Comparison of ENCODE assay signal across 8 cellular contexts in genomic region chr14:90513151-90514014, GRCh38.
DNase-seq lines count a peak whose midpoint lies in the region; ATAC-seq and TF ChIP-seq lines count a peak whose summit lies in the region.

No MANE protein-coding gene starts in this region.

- H3K27ac ChIP-seq in RWPE1 = no peak overlapping the region
- peak overlapping the region; percentile 52 to 77 (median 68) for H3K27ac ChIP-seq in gastrocnemius medialis

- H3K4me1 ChIP-seq in gastrocnemius medialis = peaks cover 18 to 20% of the 10 kb centered on the region in 2 donors

- no peaks in the 10 kb centered on the region for H3K36me3 Mint-ChIP-seq in stimulated activated memory B cell treated with anti-CD40 and anti-IgM and Interleukin-4, amounts not matched to agents 10 μg/mL and 1 μg/mL and 100 μg/mL, for 72 hours

- H3K4me3 Mint-ChIP-seq in stimulated activated memory B cell treated with anti-CD40 and anti-IgM and Interleukin-4, amounts not matched to agents 10 μg/mL and 1 μg/mL and 100 μg/mL, for 72 hours = no peak overlapping the region

- peaks cover 6% of the 10 kb centered on the region for H3K4me1 Mint-ChIP-seq in stimulated activated memory B cell treated with anti-CD40 and anti-IgM and Interleukin-4, amounts not matched to agents 10 μg/mL and 1 μg/mL and 100 μg/mL, for 72 hours

- intact Hi-C loops in gastrocnemius medialis (cut with DNase I; ENCODE audit: low total_unique reads) = no loop called here

- no peak for TF ChIP-seq POLR2A in gastrocnemius medialis (IDR thresholded peaks at IDR 0.05)

- DNase-seq in RWPE1 (ENCODE audit: low spot score) (peak; percentile 20), hippocampal formation (lab: John Stamatoyannopoulos, UW) (peak; percentile 96 to 97), gastrocnemius medialis (peak in 1 of 2 donors; percentile 36), H4 (ENCODE audit: low spot score) (no peak)

- peak; percentile 58 for TF ChIP-seq EP300 in Ishikawa (IDR thresholded peaks at IDR 0.05; ENCODE audit: borderline replicate concordance)

- POLR2A ChIA-PET in RWPE1 (lab: Yijun Ruan, JAX; ENCODE audit: low non-redundant PET) = no interaction called here

- TF ChIP-seq RAD21 in Ishikawa (IDR thresholded peaks at IDR 0.05; ENCODE audit: low read depth) = peak; percentile 21; the same call in 1 of the 2 replicates

- H3K36me3 ChIP-seq in gastrocnemius medialis = no peaks in the 10 kb centered on the region

- in situ Hi-C loops in gastrocnemius medialis (cut with MboI; ENCODE audit: low sequenced_read_pairs in 4 of 4) = no loop called here

- H3K9me3 ChIP-seq in gastrocnemius medialis = no peaks in the 10 kb centered on the region

- CTCF ChIA-PET in RWPE1 (lab: Yijun Ruan, JAX) = interaction anchor here (0.6 to 1.0 kb wide), 2 partner anchors 114 to 1587 kb away, joined by 3 read pairs; no protein-coding TSS in a partner anchor

- H3K9me3 Mint-ChIP-seq in stimulated activated memory B cell treated with anti-CD40 and anti-IgM and Interleukin-4, amounts not matched to agents 10 μg/mL and 1 μg/mL and 100 μg/mL, for 72 hours = no peaks in the 10 kb centered on the region

- peaks cover 32% of the 10 kb centered on the region for H3K27me3 Mint-ChIP-seq in stimulated activated memory B cell treated with anti-CD40 and anti-IgM and Interleukin-4, amounts not matched to agents 10 μg/mL and 1 μg/mL and 100 μg/mL, for 72 hours

- H3K4me3 ChIP-seq in gastrocnemius medialis = no peak overlapping the region

- no peak for TF ChIP-seq CTCF in RWPE1 (conservative IDR thresholded peaks at IDR 0.05; ENCODE audit: low read depth)
- TF ChIP-seq CTCF in gastrocnemius medialis (IDR thresholded peaks at IDR 0.05 in 4 of 5, conservative IDR thresholded peaks at IDR 0.05 in 1 of 5) = no peak

- no peaks in the 10 kb centered on the region for H3K27me3 ChIP-seq in gastrocnemius medialis

- peak; percentile 52 to 68 for ATAC-seq in gastrocnemius medialis
- ATAC-seq in stimulated activated memory B cell treated with anti-CD40 and anti-IgM and Interleukin-4, amounts not matched to agents 10 μg/mL and 1 μg/mL and 100 μg/mL, for 72 hours = no peak
- no peak for ATAC-seq in HG03280 (IDR thresholded peaks at IDR 0.05; ENCODE audit: unreplicated experiment)
- ATAC-seq in GM19351 (IDR thresholded peaks at IDR 0.05; ENCODE audit: unreplicated experiment) = no peak

- no peak overlapping the region for H3K27ac Mint-ChIP-seq in stimulated activated memory B cell treated with anti-CD40 and anti-IgM and Interleukin-4, amounts not matched to agents 10 μg/mL and 1 μg/mL and 100 μg/mL, for 72 hours

TF ChIP-seq in Ishikawa, 13 proteins besides CTCF, POLR2A, EP300 and RAD21:
- TF ChIP-seq CEBPB (IDR thresholded peaks at IDR 0.05) (no peak), REST (IDR thresholded peaks at IDR 0.05; ENCODE audit: low read depth) (no peak), MAX (IDR thresholded peaks at IDR 0.05) (0 out of 2 replicates have a peak, but pooled peaks have one; percentile 42), USF1 (IDR thresholded peaks at IDR 0.05) (peak; percentile 17; the same call in 1 of the 2 replicates), TCF12 (IDR thresholded peaks at IDR 0.05; ENCODE audit: low read depth) (peak; percentile 71), NFIC (IDR thresholded peaks at IDR 0.05) (peak; percentile 77)

Comparison
In these comparisons a context has a peak if more than half of its experiments do, and no peak if none do; other contexts are left out.
1. ATAC-seq: peak in gastrocnemius medialis (2 of 2); none in stimulated activated memory B cell treated with anti-CD40 and anti-IgM and Interleukin-4, amounts not matched to agents 10 μg/mL and 1 μg/mL and 100 μg/mL, for 72 hours (single experiment), HG03280 (single experiment) and GM19351 (single experiment).